ENCODE assay signal across 24 cellular contexts in genomic region chr12:90690120-90690519, GRCh38.
DNase-seq lines count a peak whose midpoint lies in the region; ATAC-seq and TF ChIP-seq lines count a peak whose summit lies in the region.
"Had no signal": no experiment of that assay in that cellular context is flagged by ENCODE, and none has a peak within 500 bp of the region (broad histone marks: within the 10 kb centered on the region; RNA-seq: fewer than 3 reads in every experiment).

No MANE protein-coding gene starts in this region.

- peak; percentile 12 for DNase-seq in NCI-H128 (lab: John Stamatoyannopoulos, UW; ENCODE audit: unreplicated experiment)
- DNase-seq in epithelial cell of esophagus (ENCODE audit: low read depth) = no peak
- no peak for DNase-seq in activated CD4-positive, alpha-beta memory T cell treated with anti-CD3 and anti-CD28 coated beads, Interleukin-2, amount 10 ng/mL, durations not matched to agents 7 days and 5 days
- DNase-seq in GM19238 (ENCODE audit: insufficient read length, low spot score) = no peak
- DNase-seq: activated CD4-positive, alpha-beta T cell treated with anti-CD3 and anti-CD28 coated beads, Interleukin-2, amount 10 ng/mL, durations not matched to agents 24 days and 14 days; aorta; C1 segment of cervical spinal cord; Caco-2; cortex of kidney; DND-41; islet precursor cell; NCI-H1436; NCI-H510A; ovary; retina; stimulated activated CD4-positive, alpha-beta T cell treated with anti-CD3 and anti-CD28 coated beads, Interleukin-2, amount 100 ng/mL, for 48 hours; WERI-Rb-1 had no signal

- H3K36me3 Mint-ChIP-seq in activated CD4-positive, alpha-beta memory T cell treated with anti-CD3 and anti-CD28 coated beads, Interleukin-2, amount 10 ng/mL, durations not matched to agents 7 days and 5 days (ENCODE audit: low read depth) = no peaks in the 10 kb centered on the region
- H3K36me3 Mint-ChIP-seq: activated naive CD4-positive, alpha-beta T cell treated with anti-CD3 and anti-CD28 coated beads, Interleukin-2, amount 50 U/mL, for 24 hours; natural killer cell treated with Interleukin-12 subunit alpha and Interleukin-12 subunit beta and Interleukin-15 and Interleukin-18, amount 100 ng/mL, for 72 hours; stimulated activated effector memory CD8-positive, alpha-beta T cell treated with anti-CD3 and anti-CD28 coated beads, Interleukin-12 subunit alpha, Interleukin-12 subunit beta, amount 100 ng/mL, for 72 hours had no signal

- H3K27me3 Mint-ChIP-seq in activated CD4-positive, alpha-beta memory T cell treated with anti-CD3 and anti-CD28 coated beads, Interleukin-2, amount 10 ng/mL, durations not matched to agents 7 days and 5 days = no peaks in the 10 kb centered on the region
- H3K27me3 Mint-ChIP-seq: activated CD4-positive, alpha-beta T cell treated with anti-CD3 and anti-CD28 coated beads, Interleukin-2, amount 10 ng/mL, durations not matched to agents 24 days and 14 days; activated naive CD4-positive, alpha-beta T cell treated with anti-CD3 and anti-CD28 coated beads, Interleukin-2, amount 50 U/mL, for 24 hours; natural killer cell treated with Interleukin-12 subunit alpha and Interleukin-12 subunit beta and Interleukin-15 and Interleukin-18, amount 100 ng/mL, for 72 hours had no signal

- ATAC-seq in GM18867 (IDR thresholded peaks at IDR 0.05; ENCODE audit: unreplicated experiment) = peak; percentile 84
- peak; percentile 63 for ATAC-seq in GM21723 (IDR thresholded peaks at IDR 0.05; ENCODE audit: unreplicated experiment)
- ATAC-seq in HG02678 (IDR thresholded peaks at IDR 0.05; ENCODE audit: unreplicated experiment) = no peak
- ATAC-seq: natural killer cell treated with Interleukin-12 subunit alpha and Interleukin-12 subunit beta and Interleukin-15 and Interleukin-18, amount 100 ng/mL, for 72 hours; stimulated activated effector memory CD8-positive, alpha-beta T cell treated with anti-CD3 and anti-CD28 coated beads, Interleukin-12 subunit alpha, Interleukin-12 subunit beta, amount 100 ng/mL, for 72 hours had no signal

- H3K4me3 ChIP-seq in epithelial cell of esophagus (ENCODE audit: low read length) = no peak overlapping the region
- H3K4me3 ChIP-seq: cardiac muscle cell, ovary had no signal

- no peaks in the 10 kb centered on the region for H3K4me1 Mint-ChIP-seq in activated CD4-positive, alpha-beta memory T cell treated with anti-CD3 and anti-CD28 coated beads, Interleukin-2, amount 10 ng/mL, durations not matched to agents 7 days and 5 days
- H3K4me1 Mint-ChIP-seq: activated CD4-positive, alpha-beta T cell treated with anti-CD3 and anti-CD28 coated beads, Interleukin-2, amount 10 ng/mL, durations not matched to agents 24 days and 14 days; activated naive CD4-positive, alpha-beta T cell treated with anti-CD3 and anti-CD28 coated beads, Interleukin-2, amount 50 U/mL, for 24 hours; stimulated activated effector memory CD8-positive, alpha-beta T cell treated with anti-CD3 and anti-CD28 coated beads, Interleukin-12 subunit alpha, Interleukin-12 subunit beta, amount 100 ng/mL, for 72 hours had no signal

- POLR2A ChIA-PET in activated CD4-positive, alpha-beta memory T cell treated with anti-CD3 and anti-CD28 coated beads, Interleukin-2, amount 10 ng/mL, durations not matched to agents 7 days and 5 days (lab: Charles Lee) = no interaction called here

- TF ChIP-seq CTCF in epithelial cell of esophagus (IDR thresholded peaks at IDR 0.05; ENCODE audit: insufficient read depth, low read depth, low read length, missing control alignments) = peak; percentile 4

- H3K9me3 Mint-ChIP-seq in activated CD4-positive, alpha-beta memory T cell treated with anti-CD3 and anti-CD28 coated beads, Interleukin-2, amount 10 ng/mL, durations not matched to agents 7 days and 5 days = no peaks in the 10 kb centered on the region
- H3K9me3 Mint-ChIP-seq: activated CD4-positive, alpha-beta T cell treated with anti-CD3 and anti-CD28 coated beads, Interleukin-2, amount 10 ng/mL, durations not matched to agents 24 days and 14 days; activated naive CD4-positive, alpha-beta T cell treated with anti-CD3 and anti-CD28 coated beads, Interleukin-2, amount 50 U/mL, for 24 hours; stimulated activated effector memory CD8-positive, alpha-beta T cell treated with anti-CD3 and anti-CD28 coated beads, Interleukin-12 subunit alpha, Interleukin-12 subunit beta, amount 100 ng/mL, for 72 hours had no signal

- no peak overlapping the region for H3K4me3 Mint-ChIP-seq in activated CD4-positive, alpha-beta memory T cell treated with anti-CD3 and anti-CD28 coated beads, Interleukin-2, amount 10 ng/mL, durations not matched to agents 7 days and 5 days
- H3K4me3 Mint-ChIP-seq: activated CD4-positive, alpha-beta T cell treated with anti-CD3 and anti-CD28 coated beads, Interleukin-2, amount 10 ng/mL, durations not matched to agents 24 days and 14 days; activated naive CD4-positive, alpha-beta T cell treated with anti-CD3 and anti-CD28 coated beads, Interleukin-2, amount 50 U/mL, for 24 hours; natural killer cell treated with Interleukin-12 subunit alpha and Interleukin-12 subunit beta and Interleukin-15 and Interleukin-18, amount 100 ng/mL, for 72 hours; stimulated activated effector memory CD8-positive, alpha-beta T cell treated with anti-CD3 and anti-CD28 coated beads, Interleukin-12 subunit alpha, Interleukin-12 subunit beta, amount 100 ng/mL, for 72 hours had no signal

- CTCF ChIA-PET in activated CD4-positive, alpha-beta memory T cell treated with anti-CD3 and anti-CD28 coated beads, Interleukin-2, amount 10 ng/mL, durations not matched to agents 7 days and 5 days (lab: Charles Lee) = no interaction called here

- H3K27ac Mint-ChIP-seq in activated CD4-positive, alpha-beta memory T cell treated with anti-CD3 and anti-CD28 coated beads, Interleukin-2, amount 10 ng/mL, durations not matched to agents 7 days and 5 days = no peak overlapping the region
- H3K27ac Mint-ChIP-seq: activated CD4-positive, alpha-beta T cell treated with anti-CD3 and anti-CD28 coated beads, Interleukin-2, amount 10 ng/mL, durations not matched to agents 24 days and 14 days; activated naive CD4-positive, alpha-beta T cell treated with anti-CD3 and anti-CD28 coated beads, Interleukin-2, amount 50 U/mL, for 24 hours; natural killer cell treated with Interleukin-12 subunit alpha and Interleukin-12 subunit beta and Interleukin-15 and Interleukin-18, amount 100 ng/mL, for 72 hours; stimulated activated effector memory CD8-positive, alpha-beta T cell treated with anti-CD3 and anti-CD28 coated beads, Interleukin-12 subunit alpha, Interleukin-12 subunit beta, amount 100 ng/mL, for 72 hours had no signal
